Comparison of ENCODE assay signal across 1 cellular context in genomic region chr19:41322451-41322850, GRCh38.
TF ChIP-seq lines count a peak whose summit lies in the region.

No MANE protein-coding gene starts in this region.

TF ChIP-seq in HepG2, 621 proteins besides CTCF, POLR2A, EP300 and RAD21:
- no peak for TF ChIP-seq ZSCAN20 (CRISPR knock-in tag; IDR thresholded peaks at IDR 0.05; ENCODE audit: borderline replicate concordance)
- no peak for TF ChIP-seq ZNF512 (CRISPR knock-in tag; IDR thresholded peaks at IDR 0.05)
- TF ChIP-seq RBM22 (optimal IDR thresholded peaks at IDR 0.05; ENCODE audit: low read length), result peak; percentile 18
- no peak for TF ChIP-seq ZNF784 (CRISPR knock-in tag; IDR thresholded peaks at IDR 0.05; ENCODE audit: borderline replicate concordance)
- no peak for TF ChIP-seq SP5 (CRISPR knock-in tag; IDR thresholded peaks at IDR 0.05; ENCODE audit: borderline replicate concordance, low read depth)
- no peak for TF ChIP-seq ZBTB49 (CRISPR knock-in tag; IDR thresholded peaks at IDR 0.05; ENCODE audit: borderline replicate concordance)
- no peak for TF ChIP-seq ZNF17 (CRISPR knock-in tag; IDR thresholded peaks at IDR 0.05)
- no peak for TF ChIP-seq ARID3A (IDR thresholded peaks at IDR 0.05; ENCODE audit: low read depth, low read length)
- no peak for TF ChIP-seq GFI1 (CRISPR knock-in tag; IDR thresholded peaks at IDR 0.05; ENCODE audit: borderline replicate concordance)
- no peak for TF ChIP-seq IRF9 (CRISPR knock-in tag; IDR thresholded peaks at IDR 0.05; ENCODE audit: borderline replicate concordance)
- 0 out of 2 replicates have a peak, but pooled peaks have one; percentile 39 for TF ChIP-seq MATR3 (CRISPR knock-in tag; IDR thresholded peaks at IDR 0.05)
- 0 out of 2 replicates have a peak, but pooled peaks have one; percentile 0 for TF ChIP-seq HMG20A (CRISPR knock-in tag; IDR thresholded peaks at IDR 0.05; ENCODE audit: borderline replicate concordance)
- TF ChIP-seq TAF15 (IDR thresholded peaks at IDR 0.05; ENCODE audit: low read depth, low read length, poor library complexity, severe bottlenecking), result no peak
- 0 out of 2 replicates have a peak, but pooled peaks have one; percentile 40 for TF ChIP-seq CAMTA2 (CRISPR knock-in tag; IDR thresholded peaks at IDR 0.05; ENCODE audit: borderline replicate concordance)
- no peak for TF ChIP-seq ARID4A (CRISPR knock-in tag; IDR thresholded peaks at IDR 0.05; ENCODE audit: borderline replicate concordance)
- TF ChIP-seq PATZ1 (CRISPR knock-in tag; IDR thresholded peaks at IDR 0.05), result no peak
- no peak for TF ChIP-seq TRIM22 (IDR thresholded peaks at IDR 0.05)
- TF ChIP-seq ZNF354B (CRISPR knock-in tag; IDR thresholded peaks at IDR 0.05), result no peak
- TF ChIP-seq NBN (conservative IDR thresholded peaks at IDR 0.05), result no peak
- TF ChIP-seq RORA (CRISPR knock-in tag; IDR thresholded peaks at IDR 0.05), result no peak
- TF ChIP-seq PBX2 (CRISPR knock-in tag; IDR thresholded peaks at IDR 0.05), result no peak
- TF ChIP-seq AGO2 (optimal IDR thresholded peaks at IDR 0.05; ENCODE audit: low read depth, low read length), result peak; percentile 36
- TF ChIP-seq ZBTB34 (CRISPR knock-in tag; IDR thresholded peaks at IDR 0.05), result no peak
- TF ChIP-seq ZNF235 (CRISPR knock-in tag; IDR thresholded peaks at IDR 0.05; ENCODE audit: borderline replicate concordance), result no peak
- TF ChIP-seq ZBTB38 (CRISPR knock-in tag; IDR thresholded peaks at IDR 0.05), result 0 out of 2 replicates have a peak, but pooled peaks have one; percentile 7
- peak; percentile 51; the same call in 1 of the 2 replicates for TF ChIP-seq KDM5B (CRISPR knock-in tag; IDR thresholded peaks at IDR 0.05; ENCODE audit: borderline replicate concordance)
- TF ChIP-seq MXD1 (CRISPR knock-in tag; IDR thresholded peaks at IDR 0.05), result no peak
- 0 out of 2 replicates have a peak, but pooled peaks have one; percentile 14 for TF ChIP-seq PHF20 (CRISPR knock-in tag; IDR thresholded peaks at IDR 0.05)
- TF ChIP-seq SRSF1 (optimal IDR thresholded peaks at IDR 0.05; ENCODE audit: low read depth, low read length), result peak; percentile 73
